9 cellular contexts compared by ENCODE assay signal in genomic region chr19:13172335-13173128, GRCh38. TPM values are rescaled to one million over a fixed set of nuclear protein-coding genes. Genes with fewer than 3 reads are reported as not detected.
A peak's percentile ranks its signal among the peaks of the same experiment; 100 is the strongest.
DNase-seq lines count a peak whose midpoint lies in the region.
"Had no signal": no experiment of that assay in that cellular context is flagged by ENCODE, and none has a peak within 500 bp of the region (broad histone marks: within the 10 kb centered on the region; RNA-seq: fewer than 3 reads in every experiment).

No MANE protein-coding gene starts in this region.

- no peak overlapping the region for H3K4me3 ChIP-seq in MG63
- H3K4me3 ChIP-seq: HAP-1 had no signal

- peak; percentile 67 for DNase-seq in COLO668 (lab: John Stamatoyannopoulos, UW; ENCODE audit: unreplicated experiment)
- peak; percentile 98 for DNase-seq in MG63
- DNase-seq in activated CD4-positive, alpha-beta T cell treated with anti-CD3 and anti-CD28 coated beads for 24 hours (ENCODE audit: low read depth in 2 of 2) = peak; percentile 69 to 75
- peak; percentile 52 for DNase-seq in cerebellar cortex (ENCODE audit: low spot score)
- peak; percentile 65 to 81 for DNase-seq in lung microvascular endothelial cell (ENCODE audit: low read depth in 2 of 2)
- DNase-seq in stimulated activated CD8-positive, alpha-beta memory T cell treated with anti-CD3 and anti-CD28 coated beads, Interleukin-2, amount 100 ng/mL, for 1 hour (ENCODE audit: low read depth in 2 of 2) = peak; percentile 63 to 72
- DNase-seq in NCI-H1417 treated with DMSO at 0.1 percent for 48 hours (lab: John Stamatoyannopoulos, UW) = no peak
- no peak for DNase-seq in NCI-H1930 (lab: John Stamatoyannopoulos, UW)

- no peaks in the 10 kb centered on the region for H3K9me3 ChIP-seq in MG63
- H3K9me3 ChIP-seq: HAP-1 had no signal

- H3K27me3 ChIP-seq in MG63 = no peaks in the 10 kb centered on the region

- no peaks in the 10 kb centered on the region for H3K36me3 ChIP-seq in MG63
- H3K36me3 ChIP-seq: HAP-1 had no signal

RNA-seq across cellular contexts. Expression of gene IER2, which starts 22.3 kb away (rescaled TPM):
- 39.0 and 80.1 TPM in 2 replicates for total RNA-seq in MG63 (2014; rRNA removed; shearing (Covaris generic); ENCODE audit: low replicate concordance)
- total RNA-seq in lung microvascular endothelial cell = 19.0 and 31.2 TPM in 2 replicates

RNA-seq across cellular contexts. Expression of gene STX10, which starts 22.4 kb away (rescaled TPM):
- total RNA-seq in MG63 (2014; rRNA removed; shearing (Covaris generic); ENCODE audit: low replicate concordance) = 281 and 371 TPM in 2 replicates
- total RNA-seq in lung microvascular endothelial cell = 46.4 and 56.0 TPM in 2 replicates

RNA-seq across cellular contexts. Expression of gene NACC1, which starts 54.5 kb away (rescaled TPM):
- total RNA-seq in MG63 (2014; rRNA removed; shearing (Covaris generic); ENCODE audit: low replicate concordance) = 44.6 and 96.4 TPM in 2 replicates
- total RNA-seq in lung microvascular endothelial cell = 32.7 and 34.1 TPM in 2 replicates

RNA-seq across cellular contexts. Expression of gene TRMT1, which starts 56.0 kb away (rescaled TPM):
- total RNA-seq in MG63 (2014; rRNA removed; shearing (Covaris generic); ENCODE audit: low replicate concordance) = 127 and 172 TPM in 2 replicates
- 17.4 and 26.6 TPM in 2 replicates for total RNA-seq in lung microvascular endothelial cell

Comparison
In these comparisons a context has a peak if more than half of its experiments do, and no peak if none do; other contexts are left out.
1. DNase-seq: peak in COLO668 (single experiment), MG63 (single experiment), activated CD4-positive, alpha-beta T cell treated with anti-CD3 and anti-CD28 coated beads for 24 hours (2 of 2), cerebellar cortex (single experiment), lung microvascular endothelial cell (2 of 2) and stimulated activated CD8-positive, alpha-beta memory T cell treated with anti-CD3 and anti-CD28 coated beads, Interleukin-2, amount 100 ng/mL, for 1 hour (2 of 2); none in NCI-H1417 treated with DMSO at 0.1 percent for 48 hours (single experiment) and NCI-H1930 (0 of 2).